In genomic region chr7:105802611-105803520, GRCh38 we compare ENCODE assay signal across 23 cellular contexts.
DNase-seq lines count a peak whose midpoint lies in the region; ATAC-seq and TF ChIP-seq lines count a peak whose summit lies in the region.
"Had no signal": no experiment of that assay in that cellular context is flagged by ENCODE, and none has a peak within 500 bp of the region (broad histone marks: within the 10 kb centered on the region; RNA-seq: fewer than 3 reads in every experiment).

No MANE protein-coding gene starts in this region.

- H3K9me3 ChIP-seq in AG04450 (ENCODE audit: control insufficient read depth, insufficient read depth, low read length) (no peaks in the 10 kb centered on the region), HUES6 (ENCODE audit: control insufficient read depth, insufficient read depth, low read depth, low read length) (no peaks in the 10 kb centered on the region), endodermal cell (ENCODE audit: control insufficient read depth, low read length) (no peaks in the 10 kb centered on the region), right lobe of liver (no peaks in the 10 kb centered on the region)
- H3K9me3 ChIP-seq: heart left ventricle, prostate gland, spleen had no signal

- H3K36me3 ChIP-seq in HUES6 (ENCODE audit: control insufficient read depth, insufficient read depth, low read length) (no peaks in the 10 kb centered on the region), endodermal cell (ENCODE audit: control insufficient read depth, insufficient read depth, low read length) (no peaks in the 10 kb centered on the region), right lobe of liver (no peaks in the 10 kb centered on the region)
- H3K36me3 ChIP-seq: heart left ventricle, prostate gland, spleen had no signal

- H3K27ac Mint-ChIP-seq in endodermal cell: peak overlapping the region; percentile 26
- H3K27ac Mint-ChIP-seq: activated B cell treated with CpG ODN at 0.5 μM for 24 hours; activated CD8-positive, alpha-beta T cell treated with anti-CD3 and anti-CD28 coated beads, Interleukin-2, amount 10 ng/mL, durations not matched to agents 7 days and 5 days; activated naive CD4-positive, alpha-beta T cell treated with anti-CD3 and anti-CD28 coated beads, Interleukin-2, amount 50 U/mL, for 24 hours; activated T-cell treated with anti-CD3 and anti-CD28 coated beads, Interleukin-2, amount 50 U/mL, for 24 hours; memory B cell; T-helper 1 cell treated with Interleukin-12 subunit alpha and Interleukin-12 subunit beta and Interleukin-4 antibody, amounts not matched to agents 30 μg/mL and 1 μg/mL, for 36 hours had no signal

- no peak overlapping the region for H3K4me3 Mint-ChIP-seq in endodermal cell
- H3K4me3 Mint-ChIP-seq: activated B cell treated with CpG ODN at 0.5 μM for 24 hours; activated CD8-positive, alpha-beta T cell treated with anti-CD3 and anti-CD28 coated beads, Interleukin-2, amount 10 ng/mL, durations not matched to agents 7 days and 5 days; activated naive CD4-positive, alpha-beta T cell treated with anti-CD3 and anti-CD28 coated beads, Interleukin-2, amount 50 U/mL, for 24 hours; activated T-cell treated with anti-CD3 and anti-CD28 coated beads, Interleukin-2, amount 50 U/mL, for 24 hours; memory B cell; T-helper 1 cell treated with Interleukin-12 subunit alpha and Interleukin-12 subunit beta and Interleukin-4 antibody, amounts not matched to agents 30 μg/mL and 1 μg/mL, for 36 hours had no signal

- no peaks in the 10 kb centered on the region for H3K27me3 ChIP-seq in AG04450 (ENCODE audit: control insufficient read depth, insufficient read depth, low read length)
- H3K27me3 ChIP-seq in HUES6 (ENCODE audit: control insufficient read depth, insufficient read depth, low read length): no peaks in the 10 kb centered on the region
- H3K27me3 ChIP-seq in endodermal cell (ENCODE audit: control insufficient read depth, insufficient read depth, low read length, poor library complexity, severe bottlenecking): no peaks in the 10 kb centered on the region
- H3K27me3 ChIP-seq in right lobe of liver: no peaks in the 10 kb centered on the region
- H3K27me3 ChIP-seq: heart left ventricle, spleen had no signal

- CTCF ChIA-PET in AG04450 (lab: Charles Lee): no interaction called here

- H3K27ac ChIP-seq in AG04450 (ENCODE audit: low read depth, low read length): peak overlapping the region; percentile 47
- H3K27ac ChIP-seq in HUES6 (ENCODE audit: low read depth, low read length): 0 out of 2 replicates have a peak overlapping the region, but pooled peaks have one; percentile 8
- H3K27ac ChIP-seq in endodermal cell (ENCODE audit: low read depth, low read length): no peak overlapping the region
- peak overlapping the region; percentile 18 to 54 (median 39) for H3K27ac ChIP-seq in right lobe of liver
- H3K27ac ChIP-seq: heart left ventricle, KMS-11, prostate gland, spleen had no signal

- TF ChIP-seq CTCF in AG04450 (IDR thresholded peaks at IDR 0.05; ENCODE audit: low read depth, low read length): no peak
- no peak for TF ChIP-seq CTCF in endodermal cell (conservative IDR thresholded peaks at IDR 0.05)
- no peak for TF ChIP-seq CTCF in right lobe of liver (IDR thresholded peaks at IDR 0.05)

- WGBS in endodermal cell (ENCODE audit: insufficient coverage in 1 of 2, insufficient read length in 1 of 2), 2 experiments: 89 to 90% methylated on average over 3 to 8 of the region's 8 CpGs
- WGBS in right lobe of liver (ENCODE audit: insufficient coverage, low coverage, low lambda C conversion rate, missing lambda C conversion rate): 34% methylated on average over 4 of the region's 8 CpGs

- no peaks in the 10 kb centered on the region for H3K9me3 Mint-ChIP-seq in endodermal cell
- H3K9me3 Mint-ChIP-seq: activated B cell treated with CpG ODN at 0.5 μM for 24 hours; activated naive CD4-positive, alpha-beta T cell treated with anti-CD3 and anti-CD28 coated beads, Interleukin-2, amount 50 U/mL, for 24 hours; activated T-cell treated with anti-CD3 and anti-CD28 coated beads, Interleukin-2, amount 50 U/mL, for 24 hours; memory B cell; T-helper 1 cell treated with Interleukin-12 subunit alpha and Interleukin-12 subunit beta and Interleukin-4 antibody, amounts not matched to agents 30 μg/mL and 1 μg/mL, for 36 hours had no signal

- peak; percentile 79 to 88 (median 85) for ATAC-seq in right lobe of liver
- ATAC-seq in GM18861 (IDR thresholded peaks at IDR 0.05; ENCODE audit: unreplicated experiment): no peak
- ATAC-seq: activated CD8-positive, alpha-beta T cell treated with anti-CD3 and anti-CD28 coated beads, Interleukin-2, amount 10 ng/mL, durations not matched to agents 7 days and 5 days; heart left ventricle had no signal

- H3K9ac ChIP-seq in HUES6 (ENCODE audit: low read length) (no peak overlapping the region), endodermal cell (ENCODE audit: extremely low read depth, low read length, poor library complexity, severe bottlenecking) (no peak overlapping the region)
- H3K9ac ChIP-seq: KMS-11 had no signal

- no peaks in the 10 kb centered on the region for H3K27me3 Mint-ChIP-seq in endodermal cell (ENCODE audit: insufficient read depth)
- H3K27me3 Mint-ChIP-seq: activated B cell treated with CpG ODN at 0.5 μM for 24 hours; activated naive CD4-positive, alpha-beta T cell treated with anti-CD3 and anti-CD28 coated beads, Interleukin-2, amount 50 U/mL, for 24 hours; activated T-cell treated with anti-CD3 and anti-CD28 coated beads, Interleukin-2, amount 50 U/mL, for 24 hours; memory B cell had no signal

- H3K4me1 ChIP-seq in HUES6 (ENCODE audit: control insufficient read depth, insufficient read depth, low read length): peaks cover 56% of the 10 kb centered on the region
- peaks cover 37% of the 10 kb centered on the region for H3K4me1 ChIP-seq in endodermal cell (ENCODE audit: control insufficient read depth, insufficient read depth, low read length)
- H3K4me1 ChIP-seq in right lobe of liver: peaks cover 0 to 30% (median 8%) of the 10 kb centered on the region in 4 donors
- H3K4me1 ChIP-seq: prostate gland had no signal

- POLR2A ChIA-PET in AG04450 (lab: Yijun Ruan, JAX): no interaction called here

- intact Hi-C loops in right lobe of liver (cut with DNase I): no loop called here

- no peak for TF ChIP-seq POLR2A in right lobe of liver (IDR thresholded peaks at IDR 0.05)

- DNase-seq in AG04450 (ENCODE audit: low read depth, low spot score) (no peak), endodermal cell (no peak), right lobe of liver (peak; percentile 51 to 62 (median 56)), NCI-H510A (lab: John Stamatoyannopoulos, UW) (no peak), NCI-H2171 (lab: John Stamatoyannopoulos, UW) (no peak)
- DNase-seq in stimulated activated naive CD4-positive, alpha-beta T cell (lab: John Stamatoyannopoulos, UW): no peak
- DNase-seq: activated B cell treated with CpG ODN at 0.5 μM for 24 hours; activated CD8-positive, alpha-beta T cell treated with anti-CD3 and anti-CD28 coated beads, Interleukin-2, amount 10 ng/mL, durations not matched to agents 7 days and 5 days; activated T-cell treated with anti-CD3 and anti-CD28 coated beads, Interleukin-2, amount 50 U/mL, for 24 hours; C1 segment of cervical spinal cord; HCEC 1CT; heart left ventricle; NCI-H1092 treated with DMSO at 0.1 percent for 48 hours; NCI-H524 treated with DMSO at 0.1 percent for 48 hours; Right ventricle myocardium superior; spleen had no signal

- peaks cover 59% of the 10 kb centered on the region for H3K4me1 Mint-ChIP-seq in endodermal cell

- peaks cover 4% of the 10 kb centered on the region for H3K36me3 Mint-ChIP-seq in endodermal cell (ENCODE audit: low read depth)
- H3K36me3 Mint-ChIP-seq: activated naive CD4-positive, alpha-beta T cell treated with anti-CD3 and anti-CD28 coated beads, Interleukin-2, amount 50 U/mL, for 24 hours; memory B cell had no signal

- no peak overlapping the region for H3K4me3 ChIP-seq in AG04450 (ENCODE audit: low read depth, low read length)
- no peak overlapping the region for H3K4me3 ChIP-seq in HUES6 (ENCODE audit: low read depth, low read length)
- H3K4me3 ChIP-seq in endodermal cell (ENCODE audit: low read length): no peak overlapping the region
- no peak overlapping the region for H3K4me3 ChIP-seq in right lobe of liver
- H3K4me3 ChIP-seq: heart left ventricle, prostate gland, spleen had no signal

Comparison
In these comparisons a context has a peak if more than half of its experiments do, and no peak if none do; other contexts are left out.
1. DNase-seq: peak in right lobe of liver (3 of 3); none in AG04450 (single experiment), endodermal cell (single experiment), NCI-H510A (single experiment), stimulated activated naive CD4-positive, alpha-beta T cell (0 of 6) and NCI-H2171 (single experiment).